In genomic region chr13:51659276-51660127, GRCh38 we compare ENCODE assay signal across 26 cellular contexts.
DNase-seq lines count a peak whose midpoint lies in the region; ATAC-seq, FAIRE-seq and TF ChIP-seq lines count a peak whose summit lies in the region.
"Had no signal": no experiment of that assay in that cellular context is flagged by ENCODE, and none has a peak within 500 bp of the region (broad histone marks: within the 10 kb centered on the region; RNA-seq: fewer than 3 reads in every experiment).

No MANE protein-coding gene starts in this region.

- FAIRE-seq in HepG2 (lab: Jason Lieb, UNC) = no peak
- FAIRE-seq: urothelium cell line had no signal

- ATAC-seq in Right ventricle myocardium inferior (peak; percentile 65), HepG2 (peak; percentile 62)
- ATAC-seq: body of pancreas; gastrocnemius medialis; Panc1; stimulated activated effector memory CD8-positive, alpha-beta T cell treated with anti-CD3 and anti-CD28 coated beads, Interleukin-12 subunit alpha, Interleukin-12 subunit beta, amount 100 ng/mL, for 72 hours had no signal

- BruUV-seq in HepG2 (replicated peaks; lab: Mats Ljungman, UMichigan) = no TSS peak

- peaks cover 55% of the 10 kb centered on the region for H3K79me2 ChIP-seq in HepG2 (ENCODE audit: insufficient read depth, low read length)

- CTCF ChIA-PET in HepG2 (lab: Yijun Ruan, JAX; ENCODE audit: low intra/inter-chr PET ratio, low total read pairs) = no interaction called here

- no peak overlapping the region for H3K4me2 ChIP-seq in HepG2 (ENCODE audit: low read depth, low read length)

- H3K27me3 ChIP-seq in HepG2 (ENCODE audit: control insufficient read depth in 1 of 2, insufficient read depth in 2 of 2, low read length in 2 of 2) = no peaks in the 10 kb centered on the region
- H3K27me3 ChIP-seq: body of pancreas, gastrocnemius medialis, ovary, spleen, suprapubic skin had no signal

- H3K4me1 ChIP-seq in HepG2 (ENCODE audit: insufficient read depth, low read length) = peaks cover 55% of the 10 kb centered on the region
- H3K4me1 ChIP-seq: gastrocnemius medialis had no signal

- no peak overlapping the region for H2AFZ ChIP-seq in HepG2 (ENCODE audit: low read length)

- TF ChIP-seq POLR2A in HepG2 (IDR thresholded peaks at IDR 0.05; ENCODE audit: insufficient read depth in 1 of 2, low read depth in 2 of 2, low read length in 2 of 2) (no peak), lower leg skin (IDR thresholded peaks at IDR 0.05) (no peak)

- POLR2A ChIA-PET in HepG2 (lab: Yijun Ruan, JAX) = no interaction called here

- no peak for TF ChIP-seq RAD21 in HepG2 (CRISPR knock-in tag; IDR thresholded peaks at IDR 0.05)

- H3K9me3 ChIP-seq in HepG2 (ENCODE audit: low read length) = no peaks in the 10 kb centered on the region
- H3K9me3 ChIP-seq: body of pancreas, gastrocnemius medialis, ovary, suprapubic skin had no signal

- H3K4me3 ChIP-seq in HepG2 (replicated peaks in 1 of 3; ENCODE audit: insufficient read depth in 1 of 3, low read depth in 2 of 3, low read length in 3 of 3) (no peak overlapping the region), lower leg skin (ENCODE audit: low read depth, poor library complexity, severe bottlenecking) (no peak overlapping the region)
- H3K4me3 ChIP-seq: body of pancreas, gastrocnemius medialis, ovary, spleen, suprapubic skin had no signal

- peaks cover 3 to 23% of the 10 kb centered on the region in 2 experiments for H3K36me3 ChIP-seq in HepG2 (replicated peaks in 1 of 2; ENCODE audit: control insufficient read depth in 1 of 2, insufficient read depth in 2 of 2, low read length in 2 of 2)
- H3K36me3 ChIP-seq: gastrocnemius medialis, ovary had no signal

- no peaks in the 10 kb centered on the region for H4K20me1 ChIP-seq in HepG2 (ENCODE audit: insufficient read depth, low read length)

- no peak overlapping the region for H3K9ac ChIP-seq in HepG2 (ENCODE audit: insufficient read depth, low read depth, low read length)

- intact Hi-C loops in Right ventricle myocardium inferior (cut with DNase I) = no loop called here
- intact Hi-C loops in cardiac septum (cut with DNase I) = no loop called here
- intact Hi-C loops in HepG2 (cut with micrococcal nuclease; ENCODE audit: unreplicated experiment) = no loop called here
- intact Hi-C loops in lower leg skin (cut with DNase I; ENCODE audit: low total_unique reads) = no loop called here

- WGBS in HepG2 (ENCODE audit: low lambda C conversion rate) = 76% methylated on average over 6 of the region's 6 CpGs
- WGBS in lower leg skin, 2 donors = 68 to 70% methylated on average over 6 of the region's 6 CpGs

- peak overlapping the region; percentile 24 for H3K27ac ChIP-seq in HepG2 (ENCODE audit: extremely low read length, insufficient read depth, low read length)
- H3K27ac ChIP-seq: gastrocnemius medialis, ovary, spleen, suprapubic skin had no signal

- TF ChIP-seq CTCF in HepG2 (CRISPR knock-in tag; IDR thresholded peaks at IDR 0.05) = no peak
- no peak for TF ChIP-seq CTCF in lower leg skin (IDR thresholded peaks at IDR 0.05)
- TF ChIP-seq CTCF in GM10266 (IDR thresholded peaks at IDR 0.05; ENCODE audit: control insufficient read depth, insufficient read depth, low read depth, missing control alignments) = no peak

- DNase-seq in Right ventricle myocardium inferior (ENCODE audit: missing footprints) (no peak), cardiac septum (ENCODE audit: low spot score) (no peak), fibroblast of gingiva (ENCODE audit: low read depth) (peak; percentile 77), HepG2 (ENCODE audit: low spot score) (peak; percentile 56), NCI-H2107 treated with DMSO at 0.1 percent for 48 hours (lab: John Stamatoyannopoulos, UW; ENCODE audit: unreplicated experiment) (no peak), lower leg skin (ENCODE audit: low spot score in 2 of 2) (no peak), GM10266 (ENCODE audit: extremely low spot score) (no peak), RKO (ENCODE audit: low spot score) (no peak)
- DNase-seq: activated B cell treated with CpG ODN at 0.5 μM for 24 hours; activated naive CD4-positive, alpha-beta T cell treated with Interleukin-2 at 50 U/mL for 16 hours; body of pancreas; gastrocnemius medialis; GDM1; islet precursor cell; mammary epithelial cell; NCI-H1105 treated with DMSO at 0.1 percent for 48 hours; NCI-H2029; NCI-H2227 treated with DMSO at 0.1 percent for 48 hours; NCI-H526 treated with DMSO at 0.1 percent for 48 hours; ovary; spleen; stimulated activated CD4-positive, alpha-beta T cell treated with anti-CD3 and anti-CD28 coated beads, Interleukin-2, amount 100 ng/mL, for 48 hours had no signal

- no peak for TF ChIP-seq EP300 in HepG2 (IDR thresholded peaks at IDR 0.05; ENCODE audit: low read depth in 2 of 2, low read length in 2 of 2)
- no peak for TF ChIP-seq EP300 in HepG2 (CRISPR knock-in tag; IDR thresholded peaks at IDR 0.05; ENCODE audit: borderline replicate concordance)

- in situ Hi-C loops in HepG2 (cut with HindIII; ENCODE audit: extremely low pct_ligation_motif_present, low pct_unique_long_range_greater_than_20kb) = no loop called here

TF ChIP-seq in HepG2, 621 proteins besides CTCF, POLR2A, EP300 and RAD21:
- TF ChIP-seq, protein P1, sequence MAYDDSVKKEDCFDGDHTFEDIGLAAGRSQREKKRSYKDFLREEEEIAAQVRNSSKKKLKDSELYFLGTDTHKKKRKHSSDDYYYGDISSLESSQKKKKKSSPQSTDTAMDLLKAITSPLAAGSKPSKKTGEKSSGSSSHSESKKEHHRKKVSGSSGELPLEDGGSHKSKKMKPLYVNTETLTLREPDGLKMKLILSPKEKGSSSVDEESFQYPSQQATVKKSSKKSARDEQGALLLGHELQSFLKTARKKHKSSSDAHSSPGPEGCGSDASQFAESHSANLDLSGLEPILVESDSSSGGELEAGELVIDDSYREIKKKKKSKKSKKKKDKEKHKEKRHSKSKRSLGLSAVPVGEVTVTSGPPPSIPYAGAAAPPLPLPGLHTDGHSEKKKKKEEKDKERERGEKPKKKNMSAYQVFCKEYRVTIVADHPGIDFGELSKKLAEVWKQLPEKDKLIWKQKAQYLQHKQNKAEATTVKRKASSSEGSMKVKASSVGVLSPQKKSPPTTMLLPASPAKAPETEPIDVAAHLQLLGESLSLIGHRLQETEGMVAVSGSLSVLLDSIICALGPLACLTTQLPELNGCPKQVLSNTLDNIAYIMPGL (CRISPR knock-in tag; IDR thresholded peaks at IDR 0.05; ENCODE audit: borderline replicate concordance in 1 of 2, low read depth in 1 of 2) = no peak
- TF ChIP-seq ZBTB25 (CRISPR knock-in tag; IDR thresholded peaks at IDR 0.05) (no peak), ZMYM4 (CRISPR knock-in tag; IDR thresholded peaks at IDR 0.05) (0 out of 2 replicates have a peak, but pooled peaks have one; percentile 30), ZNF12 (CRISPR knock-in tag; IDR thresholded peaks at IDR 0.05) (0 out of 2 replicates have a peak, but pooled peaks have one; percentile 45), ZNF136 (CRISPR knock-in tag; IDR thresholded peaks at IDR 0.05; ENCODE audit: low read depth) (no peak)

Comparison
In these comparisons a context has a peak if more than half of its experiments do, and no peak if none do; other contexts are left out.
1. DNase-seq: peak in fibroblast of gingiva (single experiment) and HepG2 (single experiment); none in Right ventricle myocardium inferior (single experiment), cardiac septum (single experiment), NCI-H2107 treated with DMSO at 0.1 percent for 48 hours (single experiment), lower leg skin (0 of 2), GM10266 (single experiment) and RKO (single experiment).